In the genomic region with DNA sequence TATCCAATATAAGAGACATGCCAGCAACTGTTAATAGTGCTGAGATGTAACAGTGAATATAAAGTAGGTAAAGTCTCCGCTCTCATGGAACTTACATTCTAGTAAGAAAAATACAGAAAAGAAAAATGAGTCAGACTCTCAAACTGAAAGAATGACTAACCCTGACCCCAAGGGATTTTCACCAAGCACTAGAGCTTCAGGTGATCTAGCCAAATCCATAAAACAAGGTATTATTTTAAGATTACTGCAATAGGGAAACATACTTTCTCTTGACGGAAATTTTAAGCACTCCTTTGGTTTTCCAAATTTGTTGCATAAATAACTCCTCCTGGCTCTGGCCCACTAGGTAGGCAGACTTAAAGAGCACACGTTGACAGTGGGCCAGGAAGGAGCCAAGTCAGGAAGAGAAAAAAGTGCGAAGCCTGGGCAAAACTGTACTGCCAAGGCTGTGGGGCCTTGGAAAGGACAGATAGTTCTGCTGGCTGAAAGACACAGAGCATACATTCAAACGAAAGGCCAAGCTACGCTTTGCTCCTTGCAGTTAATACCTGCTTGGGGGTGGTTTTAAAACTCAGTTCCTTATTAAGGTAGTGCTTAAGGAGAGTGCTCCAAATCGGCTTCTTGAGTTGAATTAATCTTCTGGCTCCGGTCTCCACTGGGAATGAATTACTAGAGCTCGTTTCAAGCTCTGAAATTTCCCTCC, we compare ENCODE assay signal across 1 cellular context.
TF ChIP-seq lines count a peak whose summit lies in the region.

No MANE protein-coding gene starts in this region.

TF ChIP-seq in K562, 482 proteins besides CTCF, POLR2A, EP300 and RAD21:
- no peak for TF ChIP-seq E2F3 (CRISPR knock-in tag; IDR thresholded peaks at IDR 0.05)
- TF ChIP-seq EP400 (IDR thresholded peaks at IDR 0.05): no peak
- peak; percentile 30; the same call in 1 of the 2 replicates for TF ChIP-seq MEF2A (IDR thresholded peaks at IDR 0.05; ENCODE audit: control insufficient read depth, low read depth, low read length)
- no peak for TF ChIP-seq MTA2 (IDR thresholded peaks at IDR 0.05; ENCODE audit: low read depth)
- no peak for TF ChIP-seq ZNF140 (CRISPR knock-in tag; IDR thresholded peaks at IDR 0.05)
- TF ChIP-seq, protein P1, sequence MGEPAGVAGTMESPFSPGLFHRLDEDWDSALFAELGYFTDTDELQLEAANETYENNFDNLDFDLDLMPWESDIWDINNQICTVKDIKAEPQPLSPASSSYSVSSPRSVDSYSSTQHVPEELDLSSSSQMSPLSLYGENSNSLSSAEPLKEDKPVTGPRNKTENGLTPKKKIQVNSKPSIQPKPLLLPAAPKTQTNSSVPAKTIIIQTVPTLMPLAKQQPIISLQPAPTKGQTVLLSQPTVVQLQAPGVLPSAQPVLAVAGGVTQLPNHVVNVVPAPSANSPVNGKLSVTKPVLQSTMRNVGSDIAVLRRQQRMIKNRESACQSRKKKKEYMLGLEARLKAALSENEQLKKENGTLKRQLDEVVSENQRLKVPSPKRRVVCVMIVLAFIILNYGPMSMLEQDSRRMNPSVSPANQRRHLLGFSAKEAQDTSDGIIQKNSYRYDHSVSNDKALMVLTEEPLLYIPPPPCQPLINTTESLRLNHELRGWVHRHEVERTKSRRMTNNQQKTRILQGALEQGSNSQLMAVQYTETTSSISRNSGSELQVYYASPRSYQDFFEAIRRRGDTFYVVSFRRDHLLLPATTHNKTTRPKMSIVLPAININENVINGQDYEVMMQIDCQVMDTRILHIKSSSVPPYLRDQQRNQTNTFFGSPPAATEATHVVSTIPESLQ (CRISPR knock-in tag; IDR thresholded peaks at IDR 0.05): no peak
- no peak for TF ChIP-seq RAD51 (IDR thresholded peaks at IDR 0.05; ENCODE audit: borderline replicate concordance, low read depth)
- TF ChIP-seq PPARD (CRISPR knock-in tag; IDR thresholded peaks at IDR 0.05): no peak
- 0 out of 2 replicates have a peak, but pooled peaks have one; percentile 32 for TF ChIP-seq FOSL1 (tag; conservative IDR thresholded peaks at IDR 0.05)
- no peak for TF ChIP-seq MAZ (CRISPR knock-in tag; conservative IDR thresholded peaks at IDR 0.05 in 1 of 2, IDR thresholded peaks at IDR 0.05 in 1 of 2)
- TF ChIP-seq SMARCE1 (IDR thresholded peaks at IDR 0.05): no peak
- TF ChIP-seq DPF2 (IDR thresholded peaks at IDR 0.05): no peak
- TF ChIP-seq TEAD1 (CRISPR knock-in tag; IDR thresholded peaks at IDR 0.05): 0 out of 4 replicates have a peak, but pooled peaks of 1 of the 2 experiments have one; percentile 26
- TF ChIP-seq, protein P2, sequence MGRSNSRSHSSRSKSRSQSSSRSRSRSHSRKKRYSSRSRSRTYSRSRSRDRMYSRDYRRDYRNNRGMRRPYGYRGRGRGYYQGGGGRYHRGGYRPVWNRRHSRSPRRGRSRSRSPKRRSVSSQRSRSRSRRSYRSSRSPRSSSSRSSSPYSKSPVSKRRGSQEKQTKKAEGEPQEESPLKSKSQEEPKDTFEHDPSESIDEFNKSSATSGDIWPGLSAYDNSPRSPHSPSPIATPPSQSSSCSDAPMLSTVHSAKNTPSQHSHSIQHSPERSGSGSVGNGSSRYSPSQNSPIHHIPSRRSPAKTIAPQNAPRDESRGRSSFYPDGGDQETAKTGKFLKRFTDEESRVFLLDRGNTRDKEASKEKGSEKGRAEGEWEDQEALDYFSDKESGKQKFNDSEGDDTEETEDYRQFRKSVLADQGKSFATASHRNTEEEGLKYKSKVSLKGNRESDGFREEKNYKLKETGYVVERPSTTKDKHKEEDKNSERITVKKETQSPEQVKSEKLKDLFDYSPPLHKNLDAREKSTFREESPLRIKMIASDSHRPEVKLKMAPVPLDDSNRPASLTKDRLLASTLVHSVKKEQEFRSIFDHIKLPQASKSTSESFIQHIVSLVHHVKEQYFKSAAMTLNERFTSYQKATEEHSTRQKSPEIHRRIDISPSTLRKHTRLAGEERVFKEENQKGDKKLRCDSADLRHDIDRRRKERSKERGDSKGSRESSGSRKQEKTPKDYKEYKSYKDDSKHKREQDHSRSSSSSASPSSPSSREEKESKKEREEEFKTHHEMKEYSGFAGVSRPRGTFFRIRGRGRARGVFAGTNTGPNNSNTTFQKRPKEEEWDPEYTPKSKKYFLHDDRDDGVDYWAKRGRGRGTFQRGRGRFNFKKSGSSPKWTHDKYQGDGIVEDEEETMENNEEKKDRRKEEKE (IDR thresholded peaks at IDR 0.05; ENCODE audit: borderline replicate concordance in 1 of 2, control insufficient read depth in 1 of 2, low read depth in 2 of 2, low read length in 1 of 2): no peak
- TF ChIP-seq, protein P3, sequence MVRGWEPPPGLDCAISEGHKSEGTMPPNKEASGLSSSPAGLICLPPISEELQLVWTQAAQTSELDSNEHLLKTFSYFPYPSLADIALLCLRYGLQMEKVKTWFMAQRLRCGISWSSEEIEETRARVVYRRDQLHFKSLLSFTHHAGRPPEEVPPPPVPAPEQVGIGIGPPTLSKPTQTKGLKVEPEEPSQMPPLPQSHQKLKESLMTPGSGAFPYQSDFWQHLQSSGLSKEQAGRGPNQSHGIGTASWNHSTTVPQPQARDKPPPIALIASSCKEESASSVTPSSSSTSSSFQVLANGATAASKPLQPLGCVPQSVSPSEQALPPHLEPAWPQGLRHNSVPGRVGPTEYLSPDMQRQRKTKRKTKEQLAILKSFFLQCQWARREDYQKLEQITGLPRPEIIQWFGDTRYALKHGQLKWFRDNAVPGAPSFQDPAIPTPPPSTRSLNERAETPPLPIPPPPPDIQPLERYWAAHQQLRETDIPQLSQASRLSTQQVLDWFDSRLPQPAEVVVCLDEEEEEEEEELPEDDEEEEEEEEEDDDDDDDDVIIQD (CRISPR knock-in tag; IDR thresholded peaks at IDR 0.05): no peak
- TF ChIP-seq, protein P4, sequence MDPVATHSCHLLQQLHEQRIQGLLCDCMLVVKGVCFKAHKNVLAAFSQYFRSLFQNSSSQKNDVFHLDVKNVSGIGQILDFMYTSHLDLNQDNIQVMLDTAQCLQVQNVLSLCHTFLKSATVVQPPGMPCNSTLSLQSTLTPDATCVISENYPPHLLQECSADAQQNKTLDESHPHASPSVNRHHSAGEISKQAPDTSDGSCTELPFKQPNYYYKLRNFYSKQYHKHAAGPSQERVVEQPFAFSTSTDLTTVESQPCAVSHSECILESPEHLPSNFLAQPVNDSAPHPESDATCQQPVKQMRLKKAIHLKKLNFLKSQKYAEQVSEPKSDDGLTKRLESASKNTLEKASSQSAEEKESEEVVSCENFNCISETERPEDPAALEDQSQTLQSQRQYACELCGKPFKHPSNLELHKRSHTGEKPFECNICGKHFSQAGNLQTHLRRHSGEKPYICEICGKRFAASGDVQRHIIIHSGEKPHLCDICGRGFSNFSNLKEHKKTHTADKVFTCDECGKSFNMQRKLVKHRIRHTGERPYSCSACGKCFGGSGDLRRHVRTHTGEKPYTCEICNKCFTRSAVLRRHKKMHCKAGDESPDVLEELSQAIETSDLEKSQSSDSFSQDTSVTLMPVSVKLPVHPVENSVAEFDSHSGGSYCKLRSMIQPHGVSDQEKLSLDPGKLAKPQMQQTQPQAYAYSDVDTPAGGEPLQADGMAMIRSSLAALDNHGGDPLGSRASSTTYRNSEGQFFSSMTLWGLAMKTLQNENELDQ (CRISPR knock-in tag; IDR thresholded peaks at IDR 0.05; ENCODE audit: borderline replicate concordance): no peak
- TF ChIP-seq NR3C1 (CRISPR knock-in tag; IDR thresholded peaks at IDR 0.05): no peak
- no peak for TF ChIP-seq BRD9 (IDR thresholded peaks at IDR 0.05; ENCODE audit: low read depth, partially characterized antibody)
- TF ChIP-seq SMARCC2 (IDR thresholded peaks at IDR 0.05; ENCODE audit: low read depth): no peak
- TF ChIP-seq, protein P5, sequence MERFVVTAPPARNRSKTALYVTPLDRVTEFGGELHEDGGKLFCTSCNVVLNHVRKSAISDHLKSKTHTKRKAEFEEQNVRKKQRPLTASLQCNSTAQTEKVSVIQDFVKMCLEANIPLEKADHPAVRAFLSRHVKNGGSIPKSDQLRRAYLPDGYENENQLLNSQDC (CRISPR knock-in tag; IDR thresholded peaks at IDR 0.05): no peak
- no peak for TF ChIP-seq ESRRB (CRISPR knock-in tag; IDR thresholded peaks at IDR 0.05; ENCODE audit: borderline replicate concordance)
- TF ChIP-seq, protein P6, sequence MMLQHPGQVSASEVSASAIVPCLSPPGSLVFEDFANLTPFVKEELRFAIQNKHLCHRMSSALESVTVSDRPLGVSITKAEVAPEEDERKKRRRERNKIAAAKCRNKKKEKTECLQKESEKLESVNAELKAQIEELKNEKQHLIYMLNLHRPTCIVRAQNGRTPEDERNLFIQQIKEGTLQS (IDR thresholded peaks at IDR 0.05): peak; percentile 58
- TF ChIP-seq, protein P6 (CRISPR knock-in tag; conservative IDR thresholded peaks at IDR 0.05): no peak
- TF ChIP-seq CBX5 (IDR thresholded peaks at IDR 0.05; ENCODE audit: borderline replicate concordance, low read depth): no peak
- no peak for TF ChIP-seq ZNF408 (CRISPR knock-in tag; IDR thresholded peaks at IDR 0.05; ENCODE audit: low read depth)
- no peak for TF ChIP-seq ZNF696 (CRISPR knock-in tag; conservative IDR thresholded peaks at IDR 0.05)
- TF ChIP-seq ZC3H11A (IDR thresholded peaks at IDR 0.05; ENCODE audit: low read depth, low read length): no peak
- no peak for TF ChIP-seq CEBPG (CRISPR knock-in tag; IDR thresholded peaks at IDR 0.05)
- no peak for TF ChIP-seq CEBPG (tag; conservative IDR thresholded peaks at IDR 0.05 in 1 of 2, IDR thresholded peaks at IDR 0.05 in 1 of 2)
